Comparison of ENCODE assay signal across 9 cellular contexts in genomic region chr3:134795776-134796312, GRCh38. TPM values are rescaled to one million over a fixed set of nuclear protein-coding genes. Genes with fewer than 3 reads are reported as not detected.
DNase-seq lines count a peak whose midpoint lies in the region; ATAC-seq and TF ChIP-seq lines count a peak whose summit lies in the region.
"Had no signal": no experiment of that assay in that cellular context is flagged by ENCODE, and none has a peak within 500 bp of the region (broad histone marks: within the 10 kb centered on the region; RNA-seq: fewer than 3 reads in every experiment).

No MANE protein-coding gene starts in this region.

- H3K36me3 ChIP-seq in brain microvascular endothelial cell (replicated peaks): no peaks in the 10 kb centered on the region
- no peaks in the 10 kb centered on the region for H3K36me3 ChIP-seq in upper lobe of left lung
- H3K36me3 ChIP-seq: adrenal gland had no signal

- in situ Hi-C loops in brain microvascular endothelial cell (cut with HindIII; ENCODE audit: low pct_ligation_motif_present, low sequenced_read_pairs): no loop called here

- peaks cover 17 to 31% (median 21%) of the 10 kb centered on the region in 4 donors for H3K4me1 ChIP-seq in upper lobe of left lung

- H3K9me3 ChIP-seq in upper lobe of left lung: no peaks in the 10 kb centered on the region
- H3K9me3 ChIP-seq: adrenal gland had no signal

- no peak for TF ChIP-seq POLR2A in upper lobe of left lung (IDR thresholded peaks at IDR 0.05)

- TF ChIP-seq EP300 in upper lobe of left lung (IDR thresholded peaks at IDR 0.05): no peak

- H3K9me3 Mint-ChIP-seq in activated T-cell treated with anti-CD3 and anti-CD28 coated beads, Interleukin-2, amount 50 U/mL, for 4 hours: no peaks in the 10 kb centered on the region

- no peak overlapping the region for H3K4me3 Mint-ChIP-seq in activated T-cell treated with anti-CD3 and anti-CD28 coated beads, Interleukin-2, amount 50 U/mL, for 4 hours

- H3K27me3 Mint-ChIP-seq in activated T-cell treated with anti-CD3 and anti-CD28 coated beads, Interleukin-2, amount 50 U/mL, for 4 hours (ENCODE audit: low read depth): peaks cover 46% of the 10 kb centered on the region

- H3K27me3 ChIP-seq in brain microvascular endothelial cell (replicated peaks): peaks cover 32% of the 10 kb centered on the region
- H3K27me3 ChIP-seq in upper lobe of left lung: peaks cover 0 to 23% (median 12%) of the 10 kb centered on the region in 4 donors

- TF ChIP-seq CTCF in brain microvascular endothelial cell (IDR thresholded peaks at IDR 0.05; ENCODE audit: low read depth, low read length, missing control alignments): no peak
- no peak for TF ChIP-seq CTCF in upper lobe of left lung (IDR thresholded peaks at IDR 0.05)

- peak; percentile 3 to 12 for ATAC-seq in activated T-cell treated with anti-CD3 and anti-CD28 coated beads, Interleukin-2, amount 50 U/mL, for 4 hours
- ATAC-seq in HG03571 (IDR thresholded peaks at IDR 0.05; ENCODE audit: unreplicated experiment) (peak; percentile 0), upper lobe of left lung (ENCODE audit: low FRiP score in 2 of 2) (peak in 1 of 2 donors; percentile 1)

- H3K4me1 Mint-ChIP-seq in activated T-cell treated with anti-CD3 and anti-CD28 coated beads, Interleukin-2, amount 50 U/mL, for 4 hours (ENCODE audit: low read depth): peaks cover 6% of the 10 kb centered on the region

- DNase-seq in activated T-cell treated with anti-CD3 and anti-CD28 coated beads, Interleukin-2, amount 50 U/mL, for 4 hours: no peak
- no peak for DNase-seq in activated T-cell treated with anti-CD3 and anti-CD28 coated beads, Interleukin-2, amount 50 U/mL, for 48 hours
- DNase-seq in brain microvascular endothelial cell: peak; percentile 10
- peak; percentile 56 for DNase-seq in kidney tubule cell (ENCODE audit: low spot score)
- DNase-seq in upper lobe of left lung: no peak
- DNase-seq in cerebellar nuclear complex (lab: John Stamatoyannopoulos, UW): no peak
- no peak for DNase-seq in GDM1 (lab: John Stamatoyannopoulos, UW)

- H3K36me3 Mint-ChIP-seq in activated T-cell treated with anti-CD3 and anti-CD28 coated beads, Interleukin-2, amount 50 U/mL, for 4 hours (ENCODE audit: insufficient read depth): no peaks in the 10 kb centered on the region

- H3K4me3 ChIP-seq in brain microvascular endothelial cell (ENCODE audit: low read depth, low read length) (peak overlapping the region; percentile 60), upper lobe of left lung (peak overlapping the region in 3 of 4 donors; percentile 42 to 54 (median 51))

- H3K27ac ChIP-seq in brain microvascular endothelial cell: no peak overlapping the region
- no peak overlapping the region for H3K27ac ChIP-seq in upper lobe of left lung
- H3K27ac ChIP-seq: adrenal gland had no signal

- 0% methylated on average over 18 of the region's 49 CpGs; no CpG with 5 or more reads in 1 of the 2 donors for WGBS in upper lobe of left lung, 2 donors

RNA-seq across cellular contexts. Expression of gene EPHB1, which starts 0.8 kb away (rescaled TPM):
- total RNA-seq in activated T-cell treated with anti-CD3 and anti-CD28 coated beads, Interleukin-2, amount 50 U/mL, for 4 hours: under 1 TPM; 0.50 to 0.71 (median 0.68) TPM
- 10 to 100 TPM in 1 of 6 donors, 1 to 10 TPM in 4, not detected in 1; 1.3 to 14.6 (median 2.4) TPM for total RNA-seq in upper lobe of left lung

Comparison
In these comparisons a context has a peak if more than half of its experiments do, and no peak if none do; other contexts are left out.
1. DNase-seq: peak in brain microvascular endothelial cell (single experiment) and kidney tubule cell (single experiment); none in activated T-cell treated with anti-CD3 and anti-CD28 coated beads, Interleukin-2, amount 50 U/mL, for 4 hours (single experiment), activated T-cell treated with anti-CD3 and anti-CD28 coated beads, Interleukin-2, amount 50 U/mL, for 48 hours (0 of 2), upper lobe of left lung (0 of 2), cerebellar nuclear complex (0 of 2) and GDM1 (single experiment).